8 cellular contexts compared by ENCODE assay signal in the genomic region with DNA sequence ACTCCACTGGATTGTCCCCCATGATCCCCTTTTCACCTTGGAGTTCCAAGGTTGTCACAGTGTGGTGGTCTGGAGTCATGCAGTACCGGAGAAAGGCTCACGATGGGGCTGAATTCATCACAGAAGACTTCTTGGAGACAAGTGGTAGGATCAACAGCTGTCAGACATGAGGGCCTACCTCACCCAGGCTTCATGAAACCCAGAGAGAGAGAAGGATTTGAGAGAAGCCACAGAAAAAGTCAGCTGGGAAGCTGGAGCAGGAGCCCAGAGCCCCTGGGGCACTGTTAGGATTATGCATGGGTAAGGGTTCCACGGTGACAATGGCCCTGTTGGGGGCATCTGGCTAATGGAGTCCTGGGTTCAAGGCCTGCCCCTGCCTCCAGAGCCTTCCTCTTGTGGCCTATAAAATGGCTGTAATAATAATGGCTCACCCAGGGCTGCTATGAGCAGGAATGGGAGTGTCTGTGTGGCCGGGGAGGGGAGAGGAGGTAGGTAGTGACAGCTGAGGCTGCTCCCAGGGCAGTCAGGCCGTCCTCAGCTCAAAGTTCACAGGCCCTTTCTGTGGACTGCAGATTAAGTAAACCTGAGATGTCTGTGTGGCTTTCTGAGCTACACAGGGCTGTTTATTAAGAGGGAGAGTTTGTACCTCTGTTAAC. TPM values are rescaled to one million over a fixed set of nuclear protein-coding genes. Genes with fewer than 3 reads are reported as not detected.
A peak's percentile ranks its signal among the peaks of the same experiment; 100 is the strongest.
DNase-seq lines count a peak whose midpoint lies in the region; ATAC-seq and TF ChIP-seq lines count a peak whose summit lies in the region.

No MANE protein-coding gene starts in this region.

- TSS peak; percentile 22 for BruUV-seq in PC-9 (replicated peaks; lab: Mats Ljungman, UMichigan)

- H3K4me3 ChIP-seq in PC-9 (peak overlapping the region; percentile 80), left ventricle myocardium inferior (peak overlapping the region; percentile 80), skeletal muscle cell (ENCODE audit: low read depth, low read length) (peak overlapping the region; percentile 65)

- TF ChIP-seq CTCF in PC-9 (conservative IDR thresholded peaks at IDR 0.05) (no peak), left ventricle myocardium inferior (IDR thresholded peaks at IDR 0.05; ENCODE audit: borderline replicate concordance) (no peak)

- peaks cover 5% of the 10 kb centered on the region; the same call in 1 of the 2 replicates for H3F3A ChIP-seq in PC-9 (ENCODE audit: insufficient read depth, low read depth)

- POLR2A ChIA-PET in PC-9 (lab: Charles Lee; ENCODE audit: unreplicated experiment): interaction anchor here (0.9 to 1.2 kb wide), 2 partner anchors 74 to 105 kb away, joined by 3 to 4 read pairs; a partner anchor contains a TSS

- peak overlapping the region; percentile 95 for H3K4me2 ChIP-seq in PC-9

- H3K4me1 ChIP-seq in PC-9 (replicated peaks; ENCODE audit: insufficient read depth) (peaks cover 29% of the 10 kb centered on the region), left ventricle myocardium inferior (peaks cover 25% of the 10 kb centered on the region)

- no peak overlapping the region for H3K27ac ChIP-seq in PC-9
- peak overlapping the region; percentile 39 for H3K27ac ChIP-seq in left ventricle myocardium inferior (replicated peaks)

- no peaks in the 10 kb centered on the region for H4K20me1 ChIP-seq in PC-9 (ENCODE audit: insufficient read depth)

- H3K9me3 ChIP-seq in PC-9 (ENCODE audit: insufficient read depth, low read depth): no peaks in the 10 kb centered on the region
- no peaks in the 10 kb centered on the region for H3K9me3 ChIP-seq in left ventricle myocardium inferior (replicated peaks)

- DNase-seq in AG08395 (ENCODE audit: low spot score) (peak; percentile 37), PC-9 (peak in 1 of 2 experiments; percentile 19), left ventricle myocardium inferior (no peak), skeletal muscle cell (ENCODE audit: low read depth) (no peak), midbrain (lab: John Stamatoyannopoulos, UW) (no peak)
- peak; percentile 16 for DNase-seq in activated T-helper 9 cell treated with anti-CD3 and anti-CD28 coated beads, Interleukin-2, amount 50 U/mL, for 16 hours (ENCODE audit: low read depth)

- H3K36me3 ChIP-seq in PC-9 (ENCODE audit: low read depth): no peaks in the 10 kb centered on the region
- no peaks in the 10 kb centered on the region for H3K36me3 ChIP-seq in left ventricle myocardium inferior

- H3K79me2 ChIP-seq in PC-9 (ENCODE audit: low read depth): no peaks in the 10 kb centered on the region

- CTCF ChIA-PET in PC-9 (lab: Charles Lee): interaction anchor here (0.7 kb wide), 1 partner anchor 658 kb away, joined by 3 read pairs; no protein-coding TSS in a partner anchor

- H3K9me2 ChIP-seq in PC-9 (ENCODE audit: insufficient read depth): no peaks in the 10 kb centered on the region

- H2AFZ ChIP-seq in PC-9: peak overlapping the region; percentile 96

- no peaks in the 10 kb centered on the region for H3K27me3 ChIP-seq in PC-9 (ENCODE audit: insufficient read depth, low read depth)
- peaks cover 12% of the 10 kb centered on the region for H3K27me3 ChIP-seq in left ventricle myocardium inferior (ENCODE audit: low read depth)

- peak; percentile 56 for ATAC-seq in GM18868 (IDR thresholded peaks at IDR 0.05; ENCODE audit: unreplicated experiment)
- ATAC-seq in HG03095 (IDR thresholded peaks at IDR 0.05; ENCODE audit: unreplicated experiment): peak; percentile 70

- intact Hi-C loops in PC-9 (cut with micrococcal nuclease; ENCODE audit: unreplicated experiment): loop anchor here (2.0 kb wide), 2 partner anchors 25 to 51 kb away; no protein-coding TSS in a partner anchor
- intact Hi-C loops in left ventricle myocardium inferior (cut with micrococcal nuclease): no loop called here

RNA-seq across cellular contexts. Expression of a gene that starts 0.9 kb away (rescaled TPM):
- total RNA-seq in PC-9 (2021) (18.1 and 20.2 TPM in 2 replicates), left ventricle myocardium inferior (4.1 TPM)

Comparison
In these comparisons a context has a peak if more than half of its experiments do, and no peak if none do; other contexts are left out.
1. DNase-seq: peak in AG08395 (single experiment) and activated T-helper 9 cell treated with anti-CD3 and anti-CD28 coated beads, Interleukin-2, amount 50 U/mL, for 16 hours (single experiment); none in left ventricle myocardium inferior (single experiment), skeletal muscle cell (single experiment) and midbrain (single experiment).
2. Peak in every context shown above with its lines, with median percentiles within 50 percentile points of each other: H3K4me3 ChIP-seq.